Comparison of ENCODE assay signal across 16 cellular contexts in genomic region chr11:131749100-131749499, GRCh38.
DNase-seq lines count a peak whose midpoint lies in the region; ATAC-seq and TF ChIP-seq lines count a peak whose summit lies in the region.
"Had no signal": no experiment of that assay in that cellular context is flagged by ENCODE, and none has a peak within 500 bp of the region (broad histone marks: within the 10 kb centered on the region; RNA-seq: fewer than 3 reads in every experiment).

No MANE protein-coding gene starts in this region.

- H3K4me1 ChIP-seq in right atrium auricular region: peaks cover 0 to 11% of the 10 kb centered on the region in 2 donors
- H3K4me1 ChIP-seq: spleen had no signal

- no peak overlapping the region for H3K4me3 Mint-ChIP-seq in natural killer cell
- H3K4me3 Mint-ChIP-seq: activated T-cell treated with anti-CD3 and anti-CD28 coated beads, Interleukin-2, amount 50 U/mL, for 4 hours; endodermal cell; IgD-negative memory B cell had no signal

- H3K27ac Mint-ChIP-seq in natural killer cell: no peak overlapping the region
- H3K27ac Mint-ChIP-seq: endodermal cell, IgD-negative memory B cell had no signal

- no peaks in the 10 kb centered on the region for H3K4me1 Mint-ChIP-seq in natural killer cell
- H3K4me1 Mint-ChIP-seq: endodermal cell, IgD-negative memory B cell had no signal

- in situ Hi-C loops in KBM-7 (cut with MboI; ENCODE audit: low pct_unique_long_range_greater_than_20kb, low sequenced_read_pairs): no loop called here

- H3K4me3 ChIP-seq in right atrium auricular region (no peak overlapping the region), fibroblast of villous mesenchyme (ENCODE audit: low read depth, low read length) (no peak overlapping the region)
- H3K4me3 ChIP-seq: PC-9, spleen had no signal

- H3K27ac ChIP-seq in right atrium auricular region: no peak overlapping the region
- H3K27ac ChIP-seq: PC-9, spleen had no signal

- no peaks in the 10 kb centered on the region for H3K27me3 ChIP-seq in right atrium auricular region

- intact Hi-C loops in Right ventricle myocardium inferior (cut with DNase I): loop anchor here (5.0 kb wide), 1 partner anchor 278 kb away; no protein-coding TSS in a partner anchor
- intact Hi-C loops in natural killer cell (cut with micrococcal nuclease): no loop called here

- H3K9me3 Mint-ChIP-seq in natural killer cell: no peaks in the 10 kb centered on the region

- no peaks in the 10 kb centered on the region for H3K9me3 ChIP-seq in right atrium auricular region
- H3K9me3 ChIP-seq: spleen had no signal

- DNase-seq in Right ventricle myocardium inferior (ENCODE audit: missing footprints): no peak
- no peak for DNase-seq in right atrium auricular region (ENCODE audit: low spot score)
- DNase-seq in amniotic stem cell (lab: John Stamatoyannopoulos, UW): peak; percentile 73
- DNase-seq in fibroblast of villous mesenchyme (ENCODE audit: low read depth): peak; percentile 46
- DNase-seq in natural killer cell: no peak
- DNase-seq in KBM-7: no peak
- no peak for DNase-seq in NCI-H1694 (lab: John Stamatoyannopoulos, UW)
- DNase-seq: 8988T; activated CD4-positive, alpha-beta T cell treated with anti-CD3 and anti-CD28 coated beads for 48 hours; activated T-cell treated with anti-CD3 and anti-CD28 coated beads, Interleukin-2, amount 50 U/mL, for 4 hours; endodermal cell; NCI-H1436; PC-9; spleen had no signal

- no peaks in the 10 kb centered on the region for H3K36me3 Mint-ChIP-seq in natural killer cell
- H3K36me3 Mint-ChIP-seq: IgD-negative memory B cell had no signal

- TF ChIP-seq CTCF in right atrium auricular region (IDR thresholded peaks at IDR 0.05) (no peak), fibroblast of villous mesenchyme (IDR thresholded peaks at IDR 0.05; ENCODE audit: insufficient read depth, low read depth, low read length) (no peak), natural killer cell (IDR thresholded peaks at IDR 0.05) (no peak)

- H3K27me3 Mint-ChIP-seq in natural killer cell (ENCODE audit: low read depth in 2 of 2): no peaks in the 10 kb centered on the region

- no peaks in the 10 kb centered on the region for H3K36me3 ChIP-seq in right atrium auricular region
- H3K36me3 ChIP-seq: spleen had no signal

- ATAC-seq in Right ventricle myocardium inferior: peak; percentile 28
- ATAC-seq in natural killer cell: no peak
- ATAC-seq in GM21717 (IDR thresholded peaks at IDR 0.05; ENCODE audit: unreplicated experiment): no peak
- ATAC-seq: activated T-cell treated with anti-CD3 and anti-CD28 coated beads, Interleukin-2, amount 50 U/mL, for 4 hours had no signal

Comparison
In these comparisons a context has a peak if more than half of its experiments do, and no peak if none do; other contexts are left out.
1. DNase-seq: peak in amniotic stem cell (single experiment) and fibroblast of villous mesenchyme (single experiment); none in Right ventricle myocardium inferior (single experiment), right atrium auricular region (single experiment), natural killer cell (single experiment), KBM-7 (single experiment) and NCI-H1694 (single experiment).